13 cellular contexts compared by ENCODE assay signal in genomic region chr6:112018619-112019416, GRCh38. TPM values are rescaled to one million over a fixed set of nuclear protein-coding genes. Genes with fewer than 3 reads are reported as not detected.
DNase-seq lines count a peak whose midpoint lies in the region; ATAC-seq, FAIRE-seq and TF ChIP-seq lines count a peak whose summit lies in the region.
"Had no signal": no experiment of that assay in that cellular context is flagged by ENCODE, and none has a peak within 500 bp of the region (broad histone marks: within the 10 kb centered on the region; RNA-seq: fewer than 3 reads in every experiment).

No MANE protein-coding gene starts in this region.

- H3K9me3 ChIP-seq in HepG2 (ENCODE audit: low read length), result peaks cover 2% of the 10 kb centered on the region; the same call in 1 of the 2 replicates
- no peaks in the 10 kb centered on the region for H3K9me3 ChIP-seq in thyroid gland

- H3K4me1 ChIP-seq in HepG2 (ENCODE audit: insufficient read depth, low read length), result peaks cover 32% of the 10 kb centered on the region
- peaks cover 0 to 16% of the 10 kb centered on the region in 2 donors for H3K4me1 ChIP-seq in thyroid gland
- H3K4me1 ChIP-seq: parathyroid adenoma had no signal

- TF ChIP-seq CTCF in HepG2 (CRISPR knock-in tag; IDR thresholded peaks at IDR 0.05), result peak; percentile 27; the same call in 1 of the 2 replicates
- TF ChIP-seq CTCF in thyroid gland (IDR thresholded peaks at IDR 0.05), result no peak
- no peak for TF ChIP-seq CTCF in glutamatergic neuron (IDR thresholded peaks at IDR 0.05; ENCODE audit: partially characterized antibody, unreplicated experiment)

- no peaks in the 10 kb centered on the region for H3K9me3 Mint-ChIP-seq in glutamatergic neuron (ENCODE audit: unreplicated experiment)

- intact Hi-C loops in HepG2 (cut with micrococcal nuclease; ENCODE audit: unreplicated experiment), result loop anchor here (1.0 kb wide), 1 partner anchor 10 kb away; no protein-coding TSS in a partner anchor
- intact Hi-C loops in thyroid gland (cut with DNase I), result no loop called here

- BruUV-seq in HepG2 (replicated peaks; lab: Mats Ljungman, UMichigan), result no TSS peak

- WGBS in HepG2 (ENCODE audit: low lambda C conversion rate), result 2% methylated on average over 12 of the region's 12 CpGs
- WGBS in thyroid gland, 2 donors, result 47 to 63% methylated on average over 12 of the region's 12 CpGs

- H3K27ac Mint-ChIP-seq in glutamatergic neuron (ENCODE audit: unreplicated experiment), result no peak overlapping the region

- TF ChIP-seq RAD21 in HepG2 (CRISPR knock-in tag; IDR thresholded peaks at IDR 0.05), result no peak

- no peaks in the 10 kb centered on the region for H4K20me1 ChIP-seq in HepG2 (ENCODE audit: insufficient read depth, low read length)

- POLR2A ChIA-PET in HepG2 (lab: Yijun Ruan, JAX), result no interaction called here

- peak overlapping the region; percentile 64 for H3K27ac ChIP-seq in HepG2 (ENCODE audit: extremely low read length, insufficient read depth, low read length)
- H3K27ac ChIP-seq in thyroid gland, result peak overlapping the region in 2 of 3 donors; percentile 3 to 6

- FAIRE-seq in HepG2 (lab: Jason Lieb, UNC), result peak; percentile 92

- no peak overlapping the region for H3K4me3 Mint-ChIP-seq in glutamatergic neuron (ENCODE audit: unreplicated experiment)

- no peaks in the 10 kb centered on the region for H3K79me2 ChIP-seq in HepG2 (ENCODE audit: insufficient read depth, low read length)
- H3K79me2 ChIP-seq: parathyroid adenoma had no signal

- peaks cover 4% of the 10 kb centered on the region for H3K36me3 Mint-ChIP-seq in glutamatergic neuron (ENCODE audit: unreplicated experiment)

- TF ChIP-seq POLR2A in HepG2 (IDR thresholded peaks at IDR 0.05; ENCODE audit: insufficient read depth in 1 of 2, low read depth in 2 of 2, low read length in 2 of 2) (no peak), thyroid gland (IDR thresholded peaks at IDR 0.05) (no peak)

- H3K4me3 ChIP-seq in HepG2 (replicated peaks in 1 of 3; ENCODE audit: insufficient read depth in 1 of 3, low read depth in 2 of 3, low read length in 3 of 3), result peak overlapping the region in 2 of 3 experiments; percentile 20 to 44; a peak in 3 of 6 replicates
- H3K4me3 ChIP-seq in thyroid gland (replicated peaks in 1 of 3), result no peak overlapping the region

- DNase-seq in NCI-H2227 (lab: John Stamatoyannopoulos, UW; ENCODE audit: unreplicated experiment) (peak; percentile 51), NCI-H2227 treated with DMSO at 0.1 percent for 48 hours (lab: John Stamatoyannopoulos, UW) (no peak), astrocyte of the hippocampus (ENCODE audit: low read depth, low spot score) (peak; percentile 57), HepG2 (ENCODE audit: low spot score) (peak; percentile 87), thyroid gland (no peak), glutamatergic neuron (no peak), GM19238 (ENCODE audit: insufficient read length, low spot score) (no peak)
- DNase-seq in stimulated activated naive CD4-positive, alpha-beta T cell (lab: John Stamatoyannopoulos, UW), result no peak
- DNase-seq: GF-D8, NCI-H510A, T-helper 2 cell had no signal

- no peaks in the 10 kb centered on the region for H3K36me3 ChIP-seq in HepG2 (replicated peaks in 1 of 2; ENCODE audit: control insufficient read depth in 1 of 2, insufficient read depth in 2 of 2, low read length in 2 of 2)
- no peaks in the 10 kb centered on the region for H3K36me3 ChIP-seq in thyroid gland

- in situ Hi-C loops in HepG2 (cut with HindIII; ENCODE audit: extremely low pct_ligation_motif_present, low pct_unique_long_range_greater_than_20kb), result no loop called here

- peak; percentile 98 for ATAC-seq in HepG2

- peaks cover 3% of the 10 kb centered on the region for H3K27me3 Mint-ChIP-seq in glutamatergic neuron (ENCODE audit: unreplicated experiment)

- H3K4me2 ChIP-seq in HepG2 (ENCODE audit: low read depth, low read length), result peak overlapping the region; percentile 78

- H2AFZ ChIP-seq in HepG2 (ENCODE audit: low read length), result no peak overlapping the region
- H2AFZ ChIP-seq: parathyroid adenoma had no signal

- TF ChIP-seq EP300 in HepG2 (IDR thresholded peaks at IDR 0.05; ENCODE audit: low read depth in 2 of 2, low read length in 2 of 2) (peak; percentile 54 to 87; a peak in 3 of 4 replicates), HepG2 (CRISPR knock-in tag; IDR thresholded peaks at IDR 0.05; ENCODE audit: borderline replicate concordance) (no peak)

- H3K9ac ChIP-seq in HepG2 (ENCODE audit: insufficient read depth, low read depth, low read length), result peak overlapping the region; percentile 43
- H3K9ac ChIP-seq: parathyroid adenoma had no signal

- H3K4me1 Mint-ChIP-seq in glutamatergic neuron (ENCODE audit: low read depth, unreplicated experiment), result no peaks in the 10 kb centered on the region

- CTCF ChIA-PET in HepG2 (lab: Yijun Ruan, JAX; ENCODE audit: low intra/inter-chr PET ratio, low total read pairs), result no interaction called here

- H3K27me3 ChIP-seq in HepG2 (ENCODE audit: control insufficient read depth in 1 of 2, insufficient read depth in 2 of 2, low read length in 2 of 2) (peaks cover 2 to 8% of the 10 kb centered on the region in 2 experiments; a peak in 2 of 5 replicates), thyroid gland (no peaks in the 10 kb centered on the region)

TF ChIP-seq in HepG2, 621 proteins besides CTCF, POLR2A, EP300 and RAD21 (continues in another document):
- TF ChIP-seq TERF1 (CRISPR knock-in tag; IDR thresholded peaks at IDR 0.05), result no peak
- 0 out of 2 replicates have a peak, but pooled peaks have one; percentile 31 for TF ChIP-seq EHMT2 (IDR thresholded peaks at IDR 0.05; ENCODE audit: borderline replicate concordance, low read depth, low read length)
- TF ChIP-seq ZBTB4 (CRISPR knock-in tag; IDR thresholded peaks at IDR 0.05; ENCODE audit: borderline replicate concordance), result peak; percentile 65; the same call in 1 of the 2 replicates

RNA-seq across cellular contexts. Expression of gene CCN6, which starts 35.1 kb away (rescaled TPM):
- total RNA-seq in HepG2 (2016; rRNA removed; fragmentation: Illumina TruSeq; extraction: Trizol) (not detected in 2 replicates), thyroid gland (under 1 TPM in 1 of 4 donors, not detected in 3; 0.33 TPM), glutamatergic neuron (ENCODE audit: unreplicated experiment) (not detected)
- total RNA-seq in HepG2 (2016; cell fraction: cytosol; rRNA removed; fragmentation: Illumina TruSeq; extraction: Trizol; ENCODE audit: low read depth), result not detected in 2 replicates
- not detected in 2 replicates for total RNA-seq in HepG2 (2016; cell fraction: insoluble cytoplasmic fraction; rRNA removed; fragmentation: Illumina TruSeq; extraction: Trizol)
- total RNA-seq in HepG2 (2016; cell fraction: membrane; rRNA removed; fragmentation: Illumina TruSeq; extraction: Trizol), result not detected in 2 replicates
- total RNA-seq in HepG2 (2016; cell fraction: nucleus; rRNA removed; fragmentation: Illumina TruSeq; extraction: Trizol), result not detected in 2 replicates
- polyA plus RNA-seq in HepG2 (2011; rRNA removed), result 0.10 TPM in 1 of 2 replicates, not detected in the other
- 0.10 and 0.21 TPM in 2 replicates for polyA plus RNA-seq in HepG2 (2011; cell fraction: cytosol; rRNA removed)
- polyA plus RNA-seq in HepG2 (2011; cell fraction: nucleus; rRNA removed), result 0.17 TPM in 1 of 2 replicates, not detected in the other
- 0.11 and 0.17 TPM in 2 replicates for polyA plus RNA-seq in HepG2 (2012)
- not detected in 2 replicates for polyA plus RNA-seq in HepG2 (2016; cell fraction: cytosol; fragmentation: Illumina TruSeq; extraction: Trizol; ENCODE audit: low read depth)
- not detected in 2 replicates for polyA plus RNA-seq in HepG2 (2016; cell fraction: insoluble cytoplasmic fraction; fragmentation: Illumina TruSeq; extraction: Trizol; ENCODE audit: low read depth)
- not detected in 2 replicates for polyA plus RNA-seq in HepG2 (2016; cell fraction: membrane; fragmentation: Illumina TruSeq; extraction: Trizol; ENCODE audit: low read depth)
- polyA plus RNA-seq in HepG2 (2016; cell fraction: nucleus; fragmentation: Illumina TruSeq; extraction: Trizol; ENCODE audit: insufficient read depth, low read depth), result not detected in 2 replicates
- polyA minus RNA-seq in HepG2 (2011; rRNA and poly(A)+ RNA removed; ENCODE audit: low replicate concordance), result not detected in 2 replicates
- not detected in 2 replicates for polyA minus RNA-seq in HepG2 (2011; cell fraction: cytosol; rRNA and poly(A)+ RNA removed)
- not detected in 2 replicates for polyA minus RNA-seq in HepG2 (2011; cell fraction: nucleus; rRNA and poly(A)+ RNA removed)
- total RNA-seq: A673 had no signal

Comparison
In these comparisons a context has a peak if more than half of its experiments do, and no peak if none do; other contexts are left out.
1. DNase-seq: peak in NCI-H2227 (single experiment), astrocyte of the hippocampus (single experiment) and HepG2 (single experiment); none in NCI-H2227 treated with DMSO at 0.1 percent for 48 hours (single experiment), thyroid gland (0 of 2), stimulated activated naive CD4-positive, alpha-beta T cell (0 of 6), glutamatergic neuron (single experiment) and GM19238 (single experiment).
2. H3K4me3 ChIP-seq: peak in HepG2 (2 of 3); none in thyroid gland (0 of 3).